In genomic region chr2:151394509-151394908, GRCh38 we compare ENCODE assay signal across 8 cellular contexts. TPM values are rescaled to one million over a fixed set of nuclear protein-coding genes. Genes with fewer than 3 reads are reported as not detected.
"Had no signal": no experiment of that assay in that cellular context is flagged by ENCODE, and none has a peak within 500 bp of the region (broad histone marks: within the 10 kb centered on the region; RNA-seq: fewer than 3 reads in every experiment).

No MANE protein-coding gene starts in this region.

- ATAC-seq: GM12878 had no signal

- DNase-seq: GDM1, GF-D8 had no signal

- H3K4me3 ChIP-seq: GM12878 had no signal

- FAIRE-seq: GM12878, GM12891, GM12892, GM18507, GM19239 had no signal

RNA-seq across cellular contexts. Expression of gene TNFAIP6, which starts 37.1 kb away (rescaled TPM):
- total RNA-seq: G401 had no signal
